ENCODE assay signal across 18 cellular contexts in genomic region chr15:86193716-86194408, GRCh38.
"Had no signal": no experiment of that assay in that cellular context is flagged by ENCODE, and none has a peak within 500 bp of the region (broad histone marks: within the 10 kb centered on the region; RNA-seq: fewer than 3 reads in every experiment).

No MANE protein-coding gene starts in this region.

- H3K27me3 ChIP-seq: colonic mucosa, gastroesophageal sphincter had no signal

- H3K9me3 ChIP-seq: colonic mucosa, gastroesophageal sphincter, heart left ventricle had no signal

- H3K4me1 ChIP-seq: colonic mucosa, heart left ventricle had no signal

- DNase-seq: activated CD4-positive, alpha-beta T cell treated with anti-CD3 and anti-CD28 coated beads, Interleukin-2, amount 10 ng/mL, durations not matched to agents 7 days and 5 days; activated CD8-positive, alpha-beta memory T cell treated with anti-CD3 and anti-CD28 coated beads, Interleukin-2, amount 50 U/mL, for 4 hours; activated CD8-positive, alpha-beta T cell treated with anti-CD3 and anti-CD28 coated beads, Interleukin-2, amount 10 ng/mL, durations not matched to agents 7 days and 5 days; activated naive CD4-positive, alpha-beta T cell treated with anti-CD3 and anti-CD28 coated beads for 36 hours; activated T-cell treated with anti-CD3 and anti-CD28 coated beads, Interleukin-2, amount 50 U/mL, for 4 hours; anterior cingulate cortex; colonic mucosa; heart left ventricle; kidney glomerular epithelial cell; stimulated activated CD4-positive, alpha-beta T cell treated with anti-CD3 and anti-CD28 coated beads, Interleukin-4, amount 100 ng/mL, for 1 hour; stimulated activated naive CD8-positive, alpha-beta T cell treated with anti-CD3 and anti-CD28 coated beads, Interleukin-15, amount 100 ng/mL, for 72 hours; T-helper 1 cell; T-helper 9 cell; trophoblast cell had no signal

- H3K36me3 ChIP-seq: colonic mucosa, gastroesophageal sphincter, heart left ventricle had no signal

- H3K4me3 ChIP-seq: colonic mucosa, heart left ventricle, skin epidermis had no signal

- H3K27ac ChIP-seq: colonic mucosa, skin epidermis had no signal

- ATAC-seq: activated CD4-positive, CD25-positive, alpha-beta regulatory T cell treated with anti-CD3 and anti-CD28 coated beads, Interleukin-2, amount 50 U/mL, for 24 hours; activated CD8-positive, alpha-beta T cell treated with anti-CD3 and anti-CD28 coated beads, Interleukin-2, amount 10 ng/mL, durations not matched to agents 7 days and 5 days; activated T-cell treated with anti-CD3 and anti-CD28 coated beads, Interleukin-2, amount 50 U/mL, for 4 hours; gastroesophageal sphincter; heart left ventricle; natural killer cell treated with Interleukin-12 subunit alpha and Interleukin-12 subunit beta and Interleukin-15 and Interleukin-18, amount 100 ng/mL, for 72 hours; stimulated activated naive CD8-positive, alpha-beta T cell treated with anti-CD3 and anti-CD28 coated beads, Interleukin-15, amount 100 ng/mL, for 72 hours had no signal
